Comparison of ENCODE assay signal across 2 cellular contexts in genomic region chr21:41715649-41716321, GRCh38.
TF ChIP-seq lines count a peak whose summit lies in the region.

No MANE protein-coding gene starts in this region.

TF ChIP-seq in K562, 482 proteins besides CTCF, POLR2A, EP300 and RAD21:
- peak; percentile 51; the same call in 1 of the 2 replicates for TF ChIP-seq RFX1 (IDR thresholded peaks at IDR 0.05)
- no peak for TF ChIP-seq POLR2AphosphoS2 (IDR thresholded peaks at IDR 0.05; ENCODE audit: low read length)

TF ChIP-seq in HepG2, 621 proteins besides CTCF, POLR2A, EP300 and RAD21 (continues in another document):
- TF ChIP-seq ZNF354B (CRISPR knock-in tag; IDR thresholded peaks at IDR 0.05) (no peak), CHD4 (IDR thresholded peaks at IDR 0.05; ENCODE audit: borderline replicate concordance, low read length) (peak; percentile 67; the same call in 1 of the 2 replicates), SKI (IDR thresholded peaks at IDR 0.05; ENCODE audit: partially characterized antibody) (peak; percentile 89), ZNF264 (CRISPR knock-in tag; IDR thresholded peaks at IDR 0.05) (0 out of 2 replicates have a peak, but pooled peaks have one; percentile 42), ATAD3A (CRISPR knock-in tag; IDR thresholded peaks at IDR 0.05) (no peak; the same call in 1 of the 2 replicates), ZNF850 (CRISPR knock-in tag; conservative IDR thresholded peaks at IDR 0.05) (no peak), USF2 (IDR thresholded peaks at IDR 0.05; ENCODE audit: low read depth, low read length) (no peak), USF2 (CRISPR knock-in tag; IDR thresholded peaks at IDR 0.05; ENCODE audit: borderline replicate concordance) (no peak), IKZF5 (CRISPR knock-in tag; IDR thresholded peaks at IDR 0.05) (peak; percentile 39; the same call in 1 of the 2 replicates), NAIF1 (CRISPR knock-in tag; IDR thresholded peaks at IDR 0.05; ENCODE audit: borderline replicate concordance) (no peak), ATF4 (CRISPR knock-in tag; IDR thresholded peaks at IDR 0.05) (peak in 1 of 2 experiments; percentile 7; a peak in 1 of 4 replicates), GABPB1 (CRISPR knock-in tag; IDR thresholded peaks at IDR 0.05) (peak; percentile 50; the same call in 1 of the 2 replicates), ARHGAP35 (CRISPR knock-in tag; IDR thresholded peaks at IDR 0.05; ENCODE audit: borderline replicate concordance) (0 out of 2 replicates have a peak, but pooled peaks have one; percentile 21), ZNF281 (CRISPR knock-in tag; IDR thresholded peaks at IDR 0.05; ENCODE audit: borderline replicate concordance) (peak; percentile 96), ZNF746 (CRISPR knock-in tag; IDR thresholded peaks at IDR 0.05) (peak; percentile 63; the same call in 1 of the 2 replicates), GFI1 (CRISPR knock-in tag; IDR thresholded peaks at IDR 0.05; ENCODE audit: borderline replicate concordance) (peak; percentile 79), ZNF24 (IDR thresholded peaks at IDR 0.05) (0 out of 2 replicates have a peak, but pooled peaks have one; percentile 3), ZMYM2 (CRISPR knock-in tag; IDR thresholded peaks at IDR 0.05) (peak; percentile 54; the same call in 1 of the 2 replicates), FOXJ3 (CRISPR knock-in tag; IDR thresholded peaks at IDR 0.05; ENCODE audit: borderline replicate concordance) (peak; percentile 85; the same call in 1 of the 2 replicates), ASH2L (IDR thresholded peaks at IDR 0.05; ENCODE audit: insufficient read length, low read depth, low read length) (peak; percentile 88), ISX (CRISPR knock-in tag; conservative IDR thresholded peaks at IDR 0.05) (no peak), HDAC1 (CRISPR knock-in tag; IDR thresholded peaks at IDR 0.05) (peak; percentile 87), CEBPG (CRISPR knock-in tag; IDR thresholded peaks at IDR 0.05) (peak; percentile 86), NR2F6 (IDR thresholded peaks at IDR 0.05) (peak; percentile 78), NR2F6 (CRISPR knock-in tag; IDR thresholded peaks at IDR 0.05) (peak; percentile 73), RFXAP (CRISPR knock-in tag; IDR thresholded peaks at IDR 0.05; ENCODE audit: borderline replicate concordance) (0 out of 2 replicates have a peak, but pooled peaks have one; percentile 19), HOXA3 (CRISPR knock-in tag; IDR thresholded peaks at IDR 0.05) (peak; percentile 69; the same call in 1 of the 2 replicates), ZNF552 (CRISPR knock-in tag; IDR thresholded peaks at IDR 0.05; ENCODE audit: borderline replicate concordance) (peak; percentile 16; the same call in 1 of the 2 replicates), ZBTB7A (CRISPR knock-in tag; IDR thresholded peaks at IDR 0.05) (peak; percentile 75; the same call in 1 of the 2 replicates), ZBTB40 (IDR thresholded peaks at IDR 0.05) (no peak), ZBTB40 (CRISPR knock-in tag; IDR thresholded peaks at IDR 0.05) (no peak), MAX (IDR thresholded peaks at IDR 0.05) (peak; percentile 46; the same call in 1 of the 2 replicates), ARID5B (CRISPR knock-in tag; IDR thresholded peaks at IDR 0.05) (peak; percentile 89), PPARG (CRISPR knock-in tag; conservative IDR thresholded peaks at IDR 0.05) (peak; percentile 51; the same call in 1 of the 2 replicates), ZNF274 (CRISPR knock-in tag; IDR thresholded peaks at IDR 0.05) (0 out of 2 replicates have a peak, but pooled peaks have one; percentile 15), ZBTB1 (CRISPR knock-in tag; IDR thresholded peaks at IDR 0.05; ENCODE audit: borderline replicate concordance) (no peak), KAT8 (CRISPR knock-in tag; IDR thresholded peaks at IDR 0.05) (peak; percentile 75), HNF4G (IDR thresholded peaks at IDR 0.05; ENCODE audit: borderline replicate concordance, low read depth, low read length) (peak; percentile 92), HNF4G (CRISPR knock-in tag; IDR thresholded peaks at IDR 0.05; ENCODE audit: borderline replicate concordance, low read depth) (peak; percentile 75; the same call in 1 of the 2 replicates), SOX5 (CRISPR knock-in tag; IDR thresholded peaks at IDR 0.05; ENCODE audit: borderline replicate concordance) (peak; percentile 81), HMG20A (CRISPR knock-in tag; IDR thresholded peaks at IDR 0.05; ENCODE audit: borderline replicate concordance) (peak; percentile 83), ZMYM4 (CRISPR knock-in tag; IDR thresholded peaks at IDR 0.05) (peak; percentile 65; the same call in 1 of the 2 replicates)
